13 cellular contexts compared by ENCODE assay signal in the genomic region with DNA sequence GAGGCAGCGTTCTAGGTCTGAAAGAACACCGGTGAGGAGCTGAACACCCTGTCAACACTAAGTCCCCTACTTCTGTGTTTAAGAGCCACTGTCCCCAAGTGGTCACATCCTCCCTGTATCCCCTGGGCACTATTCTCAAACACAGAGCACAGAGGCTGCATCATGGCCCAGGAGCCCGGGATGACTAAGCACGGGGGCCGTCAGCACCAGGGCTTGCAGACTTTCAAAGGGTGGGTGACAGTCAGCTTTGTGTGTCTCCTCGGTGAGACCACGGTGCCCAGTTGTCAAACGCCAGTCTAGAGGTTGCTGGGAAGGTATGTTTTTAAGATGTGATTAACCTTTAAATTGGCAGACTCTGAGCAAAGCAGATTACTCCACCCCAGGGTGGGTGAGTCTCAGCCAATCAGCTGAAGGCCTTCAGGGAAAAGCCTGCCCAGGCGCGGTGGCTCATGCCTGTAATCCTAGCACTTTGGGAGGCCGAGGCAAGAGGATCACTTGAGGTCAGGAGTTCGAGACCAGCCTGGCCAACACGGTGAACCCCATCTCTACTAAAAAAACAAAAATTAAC. TPM values are rescaled to one million over a fixed set of nuclear protein-coding genes. Genes with fewer than 3 reads are reported as not detected.
DNase-seq lines count a peak whose midpoint lies in the region; ATAC-seq and FAIRE-seq lines count a peak whose summit lies in the region.
"Had no signal": no experiment of that assay in that cellular context is flagged by ENCODE, and none has a peak within 500 bp of the region (broad histone marks: within the 10 kb centered on the region; RNA-seq: fewer than 3 reads in every experiment).

No MANE protein-coding gene starts in this region.

- no peaks in the 10 kb centered on the region for H3K27me3 ChIP-seq in small intestine (ENCODE audit: control insufficient read depth in 2 of 2, insufficient read depth in 2 of 2, low read length in 2 of 2)

- peak overlapping the region; percentile 70 for H3K27ac Mint-ChIP-seq in activated naive CD4-positive, alpha-beta T cell treated with anti-CD3 and anti-CD28 coated beads for 36 hours
- H3K27ac Mint-ChIP-seq in activated naive CD8-positive, alpha-beta T cell treated with anti-CD3 and anti-CD28 coated beads, Interleukin-2, amount 10 ng/mL, durations not matched to agents 7 days and 5 days: peak overlapping the region; percentile 89
- H3K27ac Mint-ChIP-seq in stimulated activated memory B cell treated with anti-CD40 and anti-IgM and Interleukin-4, amounts not matched to agents 10 μg/mL and 1 μg/mL and 100 μg/mL, for 72 hours: peak overlapping the region; percentile 97

- H3K36me3 Mint-ChIP-seq in activated naive CD4-positive, alpha-beta T cell treated with anti-CD3 and anti-CD28 coated beads for 36 hours (ENCODE audit: low read depth): peaks cover 15% of the 10 kb centered on the region
- peaks cover 33% of the 10 kb centered on the region for H3K36me3 Mint-ChIP-seq in activated naive CD8-positive, alpha-beta T cell treated with anti-CD3 and anti-CD28 coated beads, Interleukin-2, amount 10 ng/mL, durations not matched to agents 7 days and 5 days
- H3K36me3 Mint-ChIP-seq in stimulated activated memory B cell treated with anti-CD40 and anti-IgM and Interleukin-4, amounts not matched to agents 10 μg/mL and 1 μg/mL and 100 μg/mL, for 72 hours: peaks cover 44% of the 10 kb centered on the region

- H3K27me3 Mint-ChIP-seq in activated naive CD4-positive, alpha-beta T cell treated with anti-CD3 and anti-CD28 coated beads for 36 hours (ENCODE audit: low read depth): no peaks in the 10 kb centered on the region
- no peaks in the 10 kb centered on the region for H3K27me3 Mint-ChIP-seq in activated naive CD8-positive, alpha-beta T cell treated with anti-CD3 and anti-CD28 coated beads, Interleukin-2, amount 10 ng/mL, durations not matched to agents 7 days and 5 days
- no peaks in the 10 kb centered on the region for H3K27me3 Mint-ChIP-seq in stimulated activated memory B cell treated with anti-CD40 and anti-IgM and Interleukin-4, amounts not matched to agents 10 μg/mL and 1 μg/mL and 100 μg/mL, for 72 hours

- H3K4me3 ChIP-seq in small intestine (ENCODE audit: low read depth in 1 of 2, low read length in 2 of 2): no peak overlapping the region

- no peaks in the 10 kb centered on the region for H3K9me3 ChIP-seq in small intestine (ENCODE audit: control insufficient read depth, low read depth)

- peaks cover 4 to 33% of the 10 kb centered on the region in 2 donors for H3K36me3 ChIP-seq in small intestine (ENCODE audit: control insufficient read depth in 2 of 2, insufficient read depth in 2 of 2, low read length in 2 of 2)

- DNase-seq in activated naive CD4-positive, alpha-beta T cell treated with anti-CD3 and anti-CD28 coated beads for 36 hours: no peak
- no peak for DNase-seq in activated naive CD4-positive, alpha-beta T cell treated with anti-CD3 and anti-CD28 coated beads, Interleukin-2, amount 50 U/mL, for 16 hours
- DNase-seq in activated naive CD8-positive, alpha-beta T cell treated with anti-CD3 and anti-CD28 coated beads, Interleukin-2, amount 10 ng/mL, durations not matched to agents 7 days and 5 days: no peak
- no peak for DNase-seq in small intestine
- DNase-seq in OCI-M1 (lab: John Stamatoyannopoulos, UW): no peak
- no peak for DNase-seq in glomerular visceral epithelial cell (ENCODE audit: extremely low spot score)
- DNase-seq: GF-D8, NCI-H1694 treated with DMSO at 0.1 percent for 48 hours had no signal

- POLR2A ChIA-PET in activated naive CD8-positive, alpha-beta T cell treated with anti-CD3 and anti-CD28 coated beads, Interleukin-2, amount 10 ng/mL, durations not matched to agents 7 days and 5 days (lab: Charles Lee): interaction anchor here (1.0 to 2.9 kb wide), 7 partner anchors 11 to 131 kb away, joined by 3 to 17 read pairs (median 6); partner anchors contain the start of genes EEF2, PIAS4 and ZBTB7A

- peak overlapping the region in 1 of 2 donors; percentile 16 for H3K27ac ChIP-seq in small intestine (ENCODE audit: low read depth in 1 of 2, low read length in 1 of 2)

- WGBS in small intestine, 3 donors: 79 to 85% (median 79%) methylated on average over 12 to 13 of the region's 13 CpGs

- peaks cover 26% of the 10 kb centered on the region for H3K4me1 Mint-ChIP-seq in activated naive CD4-positive, alpha-beta T cell treated with anti-CD3 and anti-CD28 coated beads for 36 hours (ENCODE audit: low read depth)
- H3K4me1 Mint-ChIP-seq in activated naive CD8-positive, alpha-beta T cell treated with anti-CD3 and anti-CD28 coated beads, Interleukin-2, amount 10 ng/mL, durations not matched to agents 7 days and 5 days: peaks cover 34% of the 10 kb centered on the region
- peaks cover 68% of the 10 kb centered on the region for H3K4me1 Mint-ChIP-seq in stimulated activated memory B cell treated with anti-CD40 and anti-IgM and Interleukin-4, amounts not matched to agents 10 μg/mL and 1 μg/mL and 100 μg/mL, for 72 hours

- no peaks in the 10 kb centered on the region for H3K4me1 ChIP-seq in small intestine (ENCODE audit: control insufficient read depth in 2 of 2, insufficient read depth in 1 of 2, low read depth in 1 of 2, low read length in 1 of 2)

- CTCF ChIA-PET in activated naive CD4-positive, alpha-beta T cell treated with anti-CD3 and anti-CD28 coated beads for 36 hours (lab: Charles Lee): interaction anchor here (0.8 to 1.6 kb wide), 3 partner anchors 23 to 130 kb away, joined by 3 to 5 read pairs (median 4); partner anchors contain the start of gene EEF2

- no peaks in the 10 kb centered on the region for H3K9me3 Mint-ChIP-seq in activated naive CD4-positive, alpha-beta T cell treated with anti-CD3 and anti-CD28 coated beads for 36 hours
- no peaks in the 10 kb centered on the region for H3K9me3 Mint-ChIP-seq in activated naive CD8-positive, alpha-beta T cell treated with anti-CD3 and anti-CD28 coated beads, Interleukin-2, amount 10 ng/mL, durations not matched to agents 7 days and 5 days
- no peaks in the 10 kb centered on the region for H3K9me3 Mint-ChIP-seq in stimulated activated memory B cell treated with anti-CD40 and anti-IgM and Interleukin-4, amounts not matched to agents 10 μg/mL and 1 μg/mL and 100 μg/mL, for 72 hours

- intact Hi-C loops in activated naive CD4-positive, alpha-beta T cell treated with anti-CD3 and anti-CD28 coated beads for 36 hours (cut with micrococcal nuclease): no loop called here

- no peak for FAIRE-seq in small intestine (lab: Jason Lieb, UNC)
- FAIRE-seq: frontal cortex had no signal

- peak; percentile 23 for ATAC-seq in HG02759 (IDR thresholded peaks at IDR 0.05; ENCODE audit: unreplicated experiment)
- no peak for ATAC-seq in activated naive CD8-positive, alpha-beta T cell treated with anti-CD3 and anti-CD28 coated beads, Interleukin-2, amount 10 ng/mL, durations not matched to agents 7 days and 5 days (ENCODE audit: low read depth)
- ATAC-seq in stimulated activated memory B cell treated with anti-CD40 and anti-IgM and Interleukin-4, amounts not matched to agents 10 μg/mL and 1 μg/mL and 100 μg/mL, for 72 hours: peak; percentile 69

- H3K4me3 Mint-ChIP-seq in activated naive CD4-positive, alpha-beta T cell treated with anti-CD3 and anti-CD28 coated beads for 36 hours: no peak overlapping the region
- peak overlapping the region; percentile 79 for H3K4me3 Mint-ChIP-seq in activated naive CD8-positive, alpha-beta T cell treated with anti-CD3 and anti-CD28 coated beads, Interleukin-2, amount 10 ng/mL, durations not matched to agents 7 days and 5 days
- H3K4me3 Mint-ChIP-seq in stimulated activated memory B cell treated with anti-CD40 and anti-IgM and Interleukin-4, amounts not matched to agents 10 μg/mL and 1 μg/mL and 100 μg/mL, for 72 hours: peak overlapping the region; percentile 62

RNA-seq across cellular contexts. Expression of gene MAP2K2, which starts 8.0 kb away (rescaled TPM):
- 100 to 1,000 TPM; 101 to 103 TPM for total RNA-seq in activated naive CD4-positive, alpha-beta T cell treated with anti-CD3 and anti-CD28 coated beads for 36 hours
- total RNA-seq in activated naive CD8-positive, alpha-beta T cell treated with anti-CD3 and anti-CD28 coated beads, Interleukin-2, amount 10 ng/mL, durations not matched to agents 7 days and 5 days: 100 to 1,000 TPM; 210 to 211 TPM
- 100 to 1,000 TPM; 283 to 522 (median 492) TPM for polyA plus RNA-seq in small intestine

RNA-seq across cellular contexts. Expression of gene CREB3L3, which starts 37.5 kb away (rescaled TPM):
- total RNA-seq in activated naive CD4-positive, alpha-beta T cell treated with anti-CD3 and anti-CD28 coated beads for 36 hours: not detected
- not detected for total RNA-seq in activated naive CD8-positive, alpha-beta T cell treated with anti-CD3 and anti-CD28 coated beads, Interleukin-2, amount 10 ng/mL, durations not matched to agents 7 days and 5 days
- 100 to 1,000 TPM in 2 of 3 donors, 10 to 100 TPM in 1; 77.2 to 658 (median 496) TPM for polyA plus RNA-seq in small intestine
- total RNA-seq: frontal cortex, lung microvascular endothelial cell, renal cortical epithelial cell had no signal

RNA-seq across cellular contexts. Expression of gene ZBTB7A, which starts 49.2 kb away (rescaled TPM):
- total RNA-seq in activated naive CD4-positive, alpha-beta T cell treated with anti-CD3 and anti-CD28 coated beads for 36 hours: 10 to 100 TPM; 11.3 to 11.9 TPM
- total RNA-seq in activated naive CD8-positive, alpha-beta T cell treated with anti-CD3 and anti-CD28 coated beads, Interleukin-2, amount 10 ng/mL, durations not matched to agents 7 days and 5 days: 10 to 100 TPM; 60.6 to 61.5 TPM
- 10 to 100 TPM; 14.3 to 27.0 (median 16.8) TPM for polyA plus RNA-seq in small intestine

Comparison
In these comparisons a context has a peak if more than half of its experiments do, and no peak if none do; other contexts are left out.
1. RNA of gene ZBTB7A, which starts 49.2 kb away (total RNA-seq): 60.6 to 61.5 TPM in activated naive CD8-positive, alpha-beta T cell treated with anti-CD3 and anti-CD28 coated beads, Interleukin-2, amount 10 ng/mL, durations not matched to agents 7 days and 5 days; 11.3 to 11.9 TPM in activated naive CD4-positive, alpha-beta T cell treated with anti-CD3 and anti-CD28 coated beads for 36 hours; every median in the first group is over 4 times any median in the second.
2. Peak in every context shown above with its lines, with median percentiles within 50 percentile points of each other: H3K27ac Mint-ChIP-seq.